ENCODE assay signal across 10 cellular contexts in genomic region chr14:76954371-76954770, GRCh38.
DNase-seq lines count a peak whose midpoint lies in the region; ATAC-seq and TF ChIP-seq lines count a peak whose summit lies in the region.
"Had no signal": no experiment of that assay in that cellular context is flagged by ENCODE, and none has a peak within 500 bp of the region (broad histone marks: within the 10 kb centered on the region; RNA-seq: fewer than 3 reads in every experiment).

No MANE protein-coding gene starts in this region.

- ATAC-seq in activated CD8-positive, alpha-beta T cell treated with anti-CD3 and anti-CD28 coated beads, Interleukin-2, amount 10 ng/mL, durations not matched to agents 7 days and 5 days: no peak
- no peak for ATAC-seq in HG02885 (IDR thresholded peaks at IDR 0.05; ENCODE audit: poor library complexity, unreplicated experiment)
- ATAC-seq in mucosa of descending colon: no peak

- peaks cover 83% of the 10 kb centered on the region for H3K4me1 Mint-ChIP-seq in activated CD8-positive, alpha-beta T cell treated with anti-CD3 and anti-CD28 coated beads, Interleukin-2, amount 10 ng/mL, durations not matched to agents 7 days and 5 days (ENCODE audit: low read depth)
- H3K4me1 Mint-ChIP-seq in progenitor cell of endocrine pancreas (ENCODE audit: low read depth): peaks cover 22% of the 10 kb centered on the region

- H3K9me3 ChIP-seq in HEK293 (ENCODE audit: control insufficient read depth, insufficient read depth, low read depth, low read length) (no peaks in the 10 kb centered on the region), iPS-20b (ENCODE audit: insufficient read depth, low read depth, low read length) (no peaks in the 10 kb centered on the region), skeletal muscle tissue (ENCODE audit: control insufficient read depth in 3 of 3, low read length in 3 of 3) (no peaks in the 10 kb centered on the region), mucosa of descending colon (no peaks in the 10 kb centered on the region)

- H3K36me3 ChIP-seq in HEK293 (ENCODE audit: control insufficient read depth in 2 of 2, insufficient read depth in 1 of 2, low read length in 2 of 2): no peaks in the 10 kb centered on the region
- no peaks in the 10 kb centered on the region for H3K36me3 ChIP-seq in iPS-20b (ENCODE audit: insufficient read depth, low read depth, low read length)
- no peaks in the 10 kb centered on the region for H3K36me3 ChIP-seq in skeletal muscle tissue (ENCODE audit: control insufficient read depth in 3 of 3, insufficient read depth in 3 of 3, low read length in 3 of 3)
- no peaks in the 10 kb centered on the region for H3K36me3 ChIP-seq in mucosa of descending colon (ENCODE audit: low read depth)
- H3K36me3 ChIP-seq: brain microvascular endothelial cell had no signal

- CTCF ChIA-PET in HEK293 (lab: Yijun Ruan, JAX): interaction anchor here (1.0 to 4.5 kb wide), 4 partner anchors 37 to 114 kb away, joined by 3 to 28 read pairs (median 12); no protein-coding TSS in a partner anchor
- CTCF ChIA-PET in activated CD8-positive, alpha-beta T cell treated with anti-CD3 and anti-CD28 coated beads, Interleukin-2, amount 10 ng/mL, durations not matched to agents 7 days and 5 days (lab: Charles Lee): interaction anchor here (1.2 to 3.3 kb wide), 11 partner anchors 8 to 143 kb away, joined by 3 to 20 read pairs (median 6); partner anchors contain the start of gene IRF2BPL

- no peak overlapping the region for H3K4me3 ChIP-seq in HEK293 (ENCODE audit: low read depth, low read length)
- H3K4me3 ChIP-seq in iPS-20b (ENCODE audit: low read length): no peak overlapping the region
- no peak overlapping the region for H3K4me3 ChIP-seq in skeletal muscle tissue (ENCODE audit: low read length in 3 of 3)
- no peak overlapping the region for H3K4me3 ChIP-seq in mucosa of descending colon

- H3K4me1 ChIP-seq in HEK293 (ENCODE audit: control insufficient read depth, insufficient read depth, low read length) (peaks cover 23% of the 10 kb centered on the region), iPS-20b (ENCODE audit: insufficient read depth, low read length) (peaks cover 33% of the 10 kb centered on the region), skeletal muscle tissue (ENCODE audit: control insufficient read depth in 3 of 3, insufficient read depth in 3 of 3, low read length in 3 of 3) (peaks cover 55 to 62% (median 56%) of the 10 kb centered on the region in 3 donors), mucosa of descending colon (ENCODE audit: low read depth) (peaks cover 39% of the 10 kb centered on the region)

- TF ChIP-seq CTCF in HEK293 (tag by site-specific recombination; IDR thresholded peaks at IDR 0.05): no peak
- no peak for TF ChIP-seq CTCF in mucosa of descending colon (IDR thresholded peaks at IDR 0.05)
- no peak for TF ChIP-seq CTCF in progenitor cell of endocrine pancreas (IDR thresholded peaks at IDR 0.05; ENCODE audit: unreplicated experiment)

- H3K27ac Mint-ChIP-seq in activated CD8-positive, alpha-beta T cell treated with anti-CD3 and anti-CD28 coated beads, Interleukin-2, amount 10 ng/mL, durations not matched to agents 7 days and 5 days: peak overlapping the region; percentile 92
- H3K27ac Mint-ChIP-seq in progenitor cell of endocrine pancreas: no peak overlapping the region

- intact Hi-C loops in mucosa of descending colon (cut with DNase I, micrococcal nuclease): loop anchor here (5.0 to 10.0 kb wide), 2 partner anchors 60 to 73 kb away; partner anchors contain the start of gene IRF2BPL (in 1 of the 2)

- H3K27me3 Mint-ChIP-seq in activated CD8-positive, alpha-beta T cell treated with anti-CD3 and anti-CD28 coated beads, Interleukin-2, amount 10 ng/mL, durations not matched to agents 7 days and 5 days (ENCODE audit: low read depth): no peaks in the 10 kb centered on the region
- H3K27me3 Mint-ChIP-seq in progenitor cell of endocrine pancreas: no peaks in the 10 kb centered on the region

- no peaks in the 10 kb centered on the region for H3K27me3 ChIP-seq in iPS-20b (ENCODE audit: insufficient read depth, low read length)
- H3K27me3 ChIP-seq in skeletal muscle tissue (ENCODE audit: control insufficient read depth in 3 of 3, insufficient read depth in 3 of 3, low read length in 3 of 3): no peaks in the 10 kb centered on the region
- H3K27me3 ChIP-seq: brain microvascular endothelial cell had no signal

- peak overlapping the region; percentile 1 for H3K4me3 Mint-ChIP-seq in activated CD8-positive, alpha-beta T cell treated with anti-CD3 and anti-CD28 coated beads, Interleukin-2, amount 10 ng/mL, durations not matched to agents 7 days and 5 days
- H3K4me3 Mint-ChIP-seq in progenitor cell of endocrine pancreas (ENCODE audit: low read depth): no peak overlapping the region

- peak overlapping the region; percentile 95; the same call in 1 of the 2 replicates for H3K27ac ChIP-seq in HEK293 (ENCODE audit: extremely low read depth, low read depth, low read length)
- H3K27ac ChIP-seq in iPS-20b (ENCODE audit: low read length): peak overlapping the region; percentile 3
- H3K27ac ChIP-seq in skeletal muscle tissue (ENCODE audit: low read depth, low read length): peak overlapping the region; percentile 95

- POLR2A ChIA-PET in HEK293 (lab: Yijun Ruan, JAX): no interaction called here
- POLR2A ChIA-PET in activated CD8-positive, alpha-beta T cell treated with anti-CD3 and anti-CD28 coated beads, Interleukin-2, amount 10 ng/mL, durations not matched to agents 7 days and 5 days (lab: Charles Lee): interaction anchor here (1.0 to 3.1 kb wide), 4 partner anchors 8 to 83 kb away, joined by 3 to 19 read pairs (median 5); no protein-coding TSS in a partner anchor

- H3K9me3 Mint-ChIP-seq in activated CD8-positive, alpha-beta T cell treated with anti-CD3 and anti-CD28 coated beads, Interleukin-2, amount 10 ng/mL, durations not matched to agents 7 days and 5 days (ENCODE audit: insufficient read depth): no peaks in the 10 kb centered on the region
- no peaks in the 10 kb centered on the region for H3K9me3 Mint-ChIP-seq in progenitor cell of endocrine pancreas (ENCODE audit: low read depth)

- H3K36me3 Mint-ChIP-seq in activated CD8-positive, alpha-beta T cell treated with anti-CD3 and anti-CD28 coated beads, Interleukin-2, amount 10 ng/mL, durations not matched to agents 7 days and 5 days (ENCODE audit: low read depth): no peaks in the 10 kb centered on the region
- no peaks in the 10 kb centered on the region for H3K36me3 Mint-ChIP-seq in progenitor cell of endocrine pancreas (ENCODE audit: insufficient read depth)

- H3K9ac ChIP-seq in iPS-20b (ENCODE audit: low read depth, low read length) (peak overlapping the region; percentile 11; the same call in 1 of the 2 replicates), skeletal muscle tissue (ENCODE audit: low read depth in 1 of 3, low read length in 3 of 3) (peak overlapping the region in 1 of 3 donors; percentile 88)

- no peak for DNase-seq in activated CD8-positive, alpha-beta T cell treated with anti-CD3 and anti-CD28 coated beads, Interleukin-2, amount 10 ng/mL, durations not matched to agents 7 days and 5 days
- no peak for DNase-seq in mucosa of descending colon
- DNase-seq in progenitor cell of endocrine pancreas (ENCODE audit: low spot score, unreplicated experiment): no peak
- no peak for DNase-seq in NCI-H748 treated with DMSO at 0.1 percent for 48 hours (lab: John Stamatoyannopoulos, UW)
- DNase-seq: NCI-H345 had no signal

TF ChIP-seq in HEK293, 187 proteins besides CTCF, POLR2A, EP300 and RAD21:
- TF ChIP-seq GLI4 (tag by site-specific recombination; IDR thresholded peaks at IDR 0.05) (no peak), ZNF121 (tag by site-specific recombination; IDR thresholded peaks at IDR 0.05) (peak; percentile 46; the same call in 1 of the 2 replicates)

Comparison
In these comparisons a context has a peak if more than half of its experiments do, and no peak if none do; other contexts are left out.
1. H3K27ac ChIP-seq: peak in every context shown above with its lines; median percentile 95 in HEK293; 95 in skeletal muscle tissue; 3 in iPS-20b.